Comparison of ENCODE assay signal across 1 cellular context in genomic region chr20:46689082-46689753, GRCh38.
TF ChIP-seq lines count a peak whose summit lies in the region.

Gene TP53RK, minus strand, starts transcription at chr20:46689444. Its CDS starts 30 bp downstream, at chr20:46689414.

TF ChIP-seq in HepG2, 621 proteins besides CTCF, POLR2A, EP300 and RAD21 (continued from another document and continues in another):
- no peak for TF ChIP-seq ZNF3 (CRISPR knock-in tag; IDR thresholded peaks at IDR 0.05)
- peak; percentile 90 for TF ChIP-seq NRL (CRISPR knock-in tag; IDR thresholded peaks at IDR 0.05; ENCODE audit: borderline replicate concordance)
- no peak; the same call in 1 of the 2 replicates for TF ChIP-seq ZNF570 (CRISPR knock-in tag; IDR thresholded peaks at IDR 0.05; ENCODE audit: borderline replicate concordance)
- no peak; the same call in 1 of the 2 replicates for TF ChIP-seq ATAD3A (CRISPR knock-in tag; IDR thresholded peaks at IDR 0.05)
- TF ChIP-seq ZSCAN21 (CRISPR knock-in tag; IDR thresholded peaks at IDR 0.05; ENCODE audit: borderline replicate concordance) = peak; percentile 39; the same call in 1 of the 2 replicates
- TF ChIP-seq ARID3A (IDR thresholded peaks at IDR 0.05; ENCODE audit: low read depth, low read length) = no peak
- TF ChIP-seq ZNF703 (CRISPR knock-in tag; IDR thresholded peaks at IDR 0.05; ENCODE audit: borderline replicate concordance) = peak; percentile 74; the same call in 1 of the 2 replicates
- no peak for TF ChIP-seq NFYB (CRISPR knock-in tag; IDR thresholded peaks at IDR 0.05)
- TF ChIP-seq ZNF20 (CRISPR knock-in tag; IDR thresholded peaks at IDR 0.05) = 0 out of 2 replicates have a peak, but pooled peaks have one; percentile 84
- TF ChIP-seq ZBTB49 (CRISPR knock-in tag; IDR thresholded peaks at IDR 0.05; ENCODE audit: borderline replicate concordance) = 0 out of 2 replicates have a peak, but pooled peaks have one; percentile 35
- TF ChIP-seq SP2 (CRISPR knock-in tag; IDR thresholded peaks at IDR 0.05) = peak; percentile 59
- no peak for TF ChIP-seq ATM (IDR thresholded peaks at IDR 0.05; ENCODE audit: borderline replicate concordance)
- TF ChIP-seq TFDP2 (CRISPR knock-in tag; IDR thresholded peaks at IDR 0.05) = peak; percentile 61
- peak; percentile 96 for TF ChIP-seq ZNF761 (CRISPR knock-in tag; conservative IDR thresholded peaks at IDR 0.05)
- no peak for TF ChIP-seq TOPORS (CRISPR knock-in tag; IDR thresholded peaks at IDR 0.05)
- 0 out of 2 replicates have a peak, but pooled peaks have one; percentile 25 for TF ChIP-seq ZFP36L2 (CRISPR knock-in tag; IDR thresholded peaks at IDR 0.05)
- no peak for TF ChIP-seq ZNF614 (CRISPR knock-in tag; IDR thresholded peaks at IDR 0.05; ENCODE audit: borderline replicate concordance)
- TF ChIP-seq ZNF441 (CRISPR knock-in tag; IDR thresholded peaks at IDR 0.05; ENCODE audit: borderline replicate concordance) = no peak; the same call in none of the 2 replicates
- peak; percentile 62; the same call in 1 of the 2 replicates for TF ChIP-seq ELF4 (CRISPR knock-in tag; IDR thresholded peaks at IDR 0.05; ENCODE audit: borderline replicate concordance)
- peak; percentile 90; the same call in 1 of the 2 replicates for TF ChIP-seq ZFP90 (CRISPR knock-in tag; IDR thresholded peaks at IDR 0.05; ENCODE audit: borderline replicate concordance)
- peak; percentile 91 for TF ChIP-seq MEIS1 (CRISPR knock-in tag; IDR thresholded peaks at IDR 0.05; ENCODE audit: borderline replicate concordance)
- TF ChIP-seq ZKSCAN8 (CRISPR knock-in tag; IDR thresholded peaks at IDR 0.05; ENCODE audit: borderline replicate concordance) = peak; percentile 33; the same call in 1 of the 2 replicates
- TF ChIP-seq EHMT2 (IDR thresholded peaks at IDR 0.05; ENCODE audit: borderline replicate concordance, low read depth, low read length) = no peak
- TF ChIP-seq ZNF670 (CRISPR knock-in tag; IDR thresholded peaks at IDR 0.05; ENCODE audit: borderline replicate concordance) = peak; percentile 73; the same call in 1 of the 2 replicates
- TF ChIP-seq PHB2 (IDR thresholded peaks at IDR 0.05; ENCODE audit: partially characterized antibody) = no peak
- peak; percentile 85; the same call in 1 of the 2 replicates for TF ChIP-seq TMF1 (CRISPR knock-in tag; IDR thresholded peaks at IDR 0.05; ENCODE audit: low read depth)
- peak; percentile 88; the same call in 1 of the 2 replicates for TF ChIP-seq ZNF773 (CRISPR knock-in tag; IDR thresholded peaks at IDR 0.05; ENCODE audit: borderline replicate concordance)
- peak; percentile 78 for TF ChIP-seq ZSCAN29 (CRISPR knock-in tag; conservative IDR thresholded peaks at IDR 0.05)
- TF ChIP-seq ZNF629 (CRISPR knock-in tag; conservative IDR thresholded peaks at IDR 0.05) = 0 out of 2 replicates have a peak, but pooled peaks have one; percentile 8
- TF ChIP-seq JUN (CRISPR knock-in tag; IDR thresholded peaks at IDR 0.05) = no peak
- TF ChIP-seq ZNF282 (IDR thresholded peaks at IDR 0.05; ENCODE audit: partially characterized antibody) = no peak
- TF ChIP-seq ZSCAN5A (CRISPR knock-in tag; IDR thresholded peaks at IDR 0.05; ENCODE audit: borderline replicate concordance) = peak; percentile 86; the same call in 1 of the 2 replicates
- TF ChIP-seq KAT2B (IDR thresholded peaks at IDR 0.05; ENCODE audit: borderline replicate concordance, low read depth, low read length) = no peak
- TF ChIP-seq ZNF317 (CRISPR knock-in tag; IDR thresholded peaks at IDR 0.05) = no peak
- no peak; the same call in 1 of the 2 replicates for TF ChIP-seq ZBTB37 (CRISPR knock-in tag; IDR thresholded peaks at IDR 0.05)
- no peak for TF ChIP-seq BATF2 (CRISPR knock-in tag; IDR thresholded peaks at IDR 0.05)
- peak; percentile 89; the same call in 1 of the 2 replicates for TF ChIP-seq SIN3A (IDR thresholded peaks at IDR 0.05; ENCODE audit: borderline replicate concordance, low read depth, low read length)
- TF ChIP-seq ZSCAN22 (CRISPR knock-in tag; IDR thresholded peaks at IDR 0.05) = no peak
- peak; percentile 68 for TF ChIP-seq ARID5B (CRISPR knock-in tag; IDR thresholded peaks at IDR 0.05)
- TF ChIP-seq TEAD3 (CRISPR knock-in tag; optimal IDR thresholded peaks at IDR 0.05; ENCODE audit: borderline replicate concordance) = peak; percentile 2
- TF ChIP-seq SMC3 (IDR thresholded peaks at IDR 0.05; ENCODE audit: low read length) = no peak
- TF ChIP-seq CERS6 (CRISPR knock-in tag; IDR thresholded peaks at IDR 0.05) = 0 out of 2 replicates have a peak, but pooled peaks have one; percentile 17
- peak; percentile 60; the same call in 1 of the 2 replicates for TF ChIP-seq TBX2 (CRISPR knock-in tag; IDR thresholded peaks at IDR 0.05; ENCODE audit: borderline replicate concordance)
- peak; percentile 77 for TF ChIP-seq CHD2 (IDR thresholded peaks at IDR 0.05; ENCODE audit: low read depth, low read length)
- no peak for TF ChIP-seq ZNF672 (CRISPR knock-in tag; IDR thresholded peaks at IDR 0.05)
- no peak for TF ChIP-seq RCOR2 (CRISPR knock-in tag; IDR thresholded peaks at IDR 0.05)
- TF ChIP-seq HNRNPUL1 (IDR thresholded peaks at IDR 0.05; ENCODE audit: low read depth, low read length) = no peak
- peak; percentile 95 for TF ChIP-seq YEATS4 (CRISPR knock-in tag; IDR thresholded peaks at IDR 0.05; ENCODE audit: borderline replicate concordance)
- TF ChIP-seq GATAD2A (CRISPR knock-in tag; IDR thresholded peaks at IDR 0.05) = peak; percentile 75
- 0 out of 2 replicates have a peak, but pooled peaks have one; percentile 19 for TF ChIP-seq SNAPC2 (CRISPR knock-in tag; IDR thresholded peaks at IDR 0.05)
- TF ChIP-seq ZNF143 (CRISPR knock-in tag; IDR thresholded peaks at IDR 0.05) = peak; percentile 60; the same call in 1 of the 2 replicates
- no peak for TF ChIP-seq CCDC6 (CRISPR knock-in tag; IDR thresholded peaks at IDR 0.05)
